8 cellular contexts compared by ENCODE assay signal in genomic region chr11:69055598-69056516, GRCh38. TPM values are rescaled to one million over a fixed set of nuclear protein-coding genes. Genes with fewer than 3 reads are reported as not detected.
DNase-seq lines count a peak whose midpoint lies in the region; ATAC-seq lines count a peak whose summit lies in the region.

No MANE protein-coding gene starts in this region.

- peak; percentile 47 for DNase-seq in G401 (ENCODE audit: low spot score)
- DNase-seq in cerebellar cortex (ENCODE audit: low spot score): peak; percentile 34
- DNase-seq in stimulated activated CD8-positive, alpha-beta memory T cell treated with anti-CD3 and anti-CD28 coated beads, Interleukin-4, amount 100 ng/mL, for 48 hours: peak; percentile 59
- no peak for DNase-seq in A172 (ENCODE audit: low spot score)
- no peak for DNase-seq in stimulated activated CD4-positive, alpha-beta T cell treated with anti-CD3 and anti-CD28 coated beads, Interleukin-4, amount 100 ng/mL, for 4 hours
- no peak for DNase-seq in stimulated activated CD4-positive, alpha-beta T cell treated with anti-CD3 and anti-CD28 coated beads, Interleukin-2, amount 100 ng/mL, for 48 hours

- ATAC-seq in GM19468 (IDR thresholded peaks at IDR 0.05; ENCODE audit: extremely low read depth, unreplicated experiment): peak; percentile 57
- peak; percentile 57 for ATAC-seq in HG03457 (IDR thresholded peaks at IDR 0.05; ENCODE audit: unreplicated experiment)

- in situ Hi-C loops in G401 (cut with HindIII; ENCODE audit: low sequenced_read_pairs): no loop called here

RNA-seq across cellular contexts. Expression of gene TPCN2, which starts 7.1 kb away (rescaled TPM):
- total RNA-seq in G401 (2014; rRNA removed; shearing (Covaris generic)): 13.2 and 17.2 TPM in 2 replicates
- total RNA-seq in A172 (2014; rRNA removed; shearing (Covaris generic)): 11.1 and 11.9 TPM in 2 replicates

RNA-seq across cellular contexts. Expression of gene MRGPRF, which starts 42.8 kb away (rescaled TPM):
- total RNA-seq in G401 (2014; rRNA removed; shearing (Covaris generic)): 0.18 TPM in 1 of 2 replicates, not detected in the other
- 0.69 and 0.86 TPM in 2 replicates for total RNA-seq in A172 (2014; rRNA removed; shearing (Covaris generic))

Comparison
In these comparisons a context has a peak if more than half of its experiments do, and no peak if none do; other contexts are left out.
1. DNase-seq: peak in G401 (single experiment), cerebellar cortex (single experiment) and stimulated activated CD8-positive, alpha-beta memory T cell treated with anti-CD3 and anti-CD28 coated beads, Interleukin-4, amount 100 ng/mL, for 48 hours (single experiment); none in A172 (single experiment), stimulated activated CD4-positive, alpha-beta T cell treated with anti-CD3 and anti-CD28 coated beads, Interleukin-4, amount 100 ng/mL, for 4 hours (0 of 2) and stimulated activated CD4-positive, alpha-beta T cell treated with anti-CD3 and anti-CD28 coated beads, Interleukin-2, amount 100 ng/mL, for 48 hours (0 of 2).